Comparison of ENCODE assay signal across 25 cellular contexts in genomic region chr2:119873350-119874013, GRCh38.
"Had no signal": no experiment of that assay in that cellular context is flagged by ENCODE, and none has a peak within 500 bp of the region (broad histone marks: within the 10 kb centered on the region; RNA-seq: fewer than 3 reads in every experiment).

No MANE protein-coding gene starts in this region.

- H3K9me3 ChIP-seq: ascending aorta, breast epithelium, esophagus muscularis mucosa, left lung, psoas muscle, right lobe of liver, testis had no signal

- ATAC-seq: activated T-cell treated with anti-CD3 and anti-CD28 coated beads, Interleukin-2, amount 50 U/mL, for 72 hours; left lung; naive thymus-derived CD8-positive, alpha-beta T cell; right lobe of liver; stimulated activated effector memory CD8-positive, alpha-beta T cell treated with anti-CD3 and anti-CD28 coated beads, Interleukin-12 subunit alpha, Interleukin-12 subunit beta, amount 100 ng/mL, for 72 hours had no signal

- H3K36me3 ChIP-seq: ascending aorta, breast epithelium, esophagus muscularis mucosa, left lung, right lobe of liver had no signal

- DNase-seq: activated CD4-positive, CD25-positive, alpha-beta regulatory T cell treated with anti-CD3 and anti-CD28 coated beads, Interleukin-2, amount 50 U/mL, for 72 hours; activated CD8-positive, alpha-beta memory T cell treated with anti-CD3 and anti-CD28 coated beads for 24 hours; activated effector memory CD4-positive, alpha-beta T cell treated with anti-CD3 and anti-CD28 coated beads, Interleukin-2, amount 50 U/mL, for 16 hours; activated naive CD4-positive, alpha-beta T cell treated with anti-CD3 and anti-CD28 coated beads, Interleukin-2, amount 50 U/mL, for 16 hours; activated T-cell treated with anti-CD3 and anti-CD28 coated beads, Interleukin-2, amount 50 U/mL, for 72 hours; cerebellar nuclear complex; effector CD4-positive, alpha-beta T cell; foreskin melanocyte; glutamatergic neuron; hypothalamus; kidney; left lung; naive thymus-derived CD8-positive, alpha-beta T cell; psoas muscle; right lobe of liver; stimulated activated CD4-positive, alpha-beta T cell treated with anti-CD3 and anti-CD28 coated beads, Interleukin-4, amount 100 ng/mL, for 24 hours; T-helper 2 cell; testis had no signal

- H3K4me2 ChIP-seq: smooth muscle cell had no signal

- H3K4me1 ChIP-seq: ascending aorta, breast epithelium, esophagus muscularis mucosa, left lung, right lobe of liver, testis had no signal

- FAIRE-seq: kidney had no signal

- H3K9me3 Mint-ChIP-seq: stimulated activated effector memory CD8-positive, alpha-beta T cell treated with anti-CD3 and anti-CD28 coated beads, Interleukin-12 subunit alpha, Interleukin-12 subunit beta, amount 100 ng/mL, for 72 hours; type B pancreatic cell had no signal

- H3K4me3 Mint-ChIP-seq: activated T-cell treated with anti-CD3 and anti-CD28 coated beads, Interleukin-2, amount 50 U/mL, for 72 hours; naive thymus-derived CD8-positive, alpha-beta T cell; stimulated activated effector memory CD8-positive, alpha-beta T cell treated with anti-CD3 and anti-CD28 coated beads, Interleukin-12 subunit alpha, Interleukin-12 subunit beta, amount 100 ng/mL, for 72 hours; type B pancreatic cell had no signal

- H3K27me3 Mint-ChIP-seq: naive thymus-derived CD8-positive, alpha-beta T cell; type B pancreatic cell had no signal

- H3K27me3 ChIP-seq: ascending aorta, breast epithelium, esophagus muscularis mucosa, left lung, right lobe of liver, testis had no signal

- H3K27ac ChIP-seq: ascending aorta, breast epithelium, esophagus muscularis mucosa, left lung, psoas muscle, right lobe of liver, testis, VCaP had no signal

- H3K27ac Mint-ChIP-seq: activated T-cell treated with anti-CD3 and anti-CD28 coated beads, Interleukin-2, amount 50 U/mL, for 72 hours; stimulated activated effector memory CD8-positive, alpha-beta T cell treated with anti-CD3 and anti-CD28 coated beads, Interleukin-12 subunit alpha, Interleukin-12 subunit beta, amount 100 ng/mL, for 72 hours; type B pancreatic cell had no signal

- H3K4me3 ChIP-seq: ascending aorta, breast epithelium, esophagus muscularis mucosa, left lung, psoas muscle, right lobe of liver, smooth muscle cell, testis had no signal

- H3K36me3 Mint-ChIP-seq: stimulated activated effector memory CD8-positive, alpha-beta T cell treated with anti-CD3 and anti-CD28 coated beads, Interleukin-12 subunit alpha, Interleukin-12 subunit beta, amount 100 ng/mL, for 72 hours had no signal
